Comparison of ENCODE assay signal across 11 cellular contexts in genomic region chr3:124260206-124260915, GRCh38.
A peak's percentile ranks its signal among the peaks of the same experiment; 100 is the strongest.
DNase-seq lines count a peak whose midpoint lies in the region; ATAC-seq, FAIRE-seq and TF ChIP-seq lines count a peak whose summit lies in the region.
"Had no signal": no experiment of that assay in that cellular context is flagged by ENCODE, and none has a peak within 500 bp of the region (broad histone marks: within the 10 kb centered on the region; RNA-seq: fewer than 3 reads in every experiment).

No MANE protein-coding gene starts in this region.

- H3K9me3 Mint-ChIP-seq in activated naive CD4-positive, alpha-beta T cell treated with anti-CD3 and anti-CD28 coated beads, Interleukin-2, amount 50 U/mL, for 72 hours, result no peaks in the 10 kb centered on the region
- H3K9me3 Mint-ChIP-seq: central memory CD8-positive, alpha-beta T cell had no signal

- FAIRE-seq in GM12892 (lab: Jason Lieb, UNC), result no peak
- FAIRE-seq: G401.6 had no signal

- no peak overlapping the region for H3K27ac Mint-ChIP-seq in activated naive CD4-positive, alpha-beta T cell treated with anti-CD3 and anti-CD28 coated beads, Interleukin-2, amount 50 U/mL, for 72 hours

- TF ChIP-seq CTCF in epithelial cell of esophagus (IDR thresholded peaks at IDR 0.05; ENCODE audit: insufficient read depth, low read depth, low read length, missing control alignments), result no peak

- no peak overlapping the region for H3K4me3 ChIP-seq in epithelial cell of esophagus (ENCODE audit: low read length)

- no peaks in the 10 kb centered on the region for H3K36me3 Mint-ChIP-seq in activated naive CD4-positive, alpha-beta T cell treated with anti-CD3 and anti-CD28 coated beads, Interleukin-2, amount 50 U/mL, for 72 hours

- DNase-seq in AG08396 (ENCODE audit: low spot score), result peak; percentile 73
- peak; percentile 97 for DNase-seq in M059J (ENCODE audit: low read depth)
- DNase-seq in epithelial cell of esophagus (ENCODE audit: low read depth), result peak; percentile 70
- peak; percentile 45 for DNase-seq in myocyte (ENCODE audit: low read depth)
- DNase-seq in GM12892 (ENCODE audit: insufficient read length), result no peak
- no peak for DNase-seq in NCI-H1436 treated with DMSO at 0.1 percent for 48 hours (lab: John Stamatoyannopoulos, UW)
- DNase-seq in activated naive CD4-positive, alpha-beta T cell treated with anti-CD3 and anti-CD28 coated beads, Interleukin-2, amount 50 U/mL, for 72 hours (ENCODE audit: low spot score in 2 of 2), result no peak
- no peak for DNase-seq in DMS153 treated with DMSO at 0.1 percent for 48 hours (lab: John Stamatoyannopoulos, UW; ENCODE audit: unreplicated experiment)
- DNase-seq: NCI-H1105 treated with DMSO at 0.1 percent for 48 hours had no signal

- ATAC-seq in activated naive CD4-positive, alpha-beta T cell treated with anti-CD3 and anti-CD28 coated beads, Interleukin-2, amount 50 U/mL, for 72 hours, result no peak

- no peak for TF ChIP-seq POLR2A in GM12892 (IDR thresholded peaks at IDR 0.05; ENCODE audit: low read depth, low read length)

Comparison
In these comparisons a context has a peak if more than half of its experiments do, and no peak if none do; other contexts are left out.
1. DNase-seq: peak in AG08396 (single experiment), M059J (single experiment), epithelial cell of esophagus (single experiment) and myocyte (single experiment); none in GM12892 (single experiment), NCI-H1436 treated with DMSO at 0.1 percent for 48 hours (single experiment), activated naive CD4-positive, alpha-beta T cell treated with anti-CD3 and anti-CD28 coated beads, Interleukin-2, amount 50 U/mL, for 72 hours (0 of 2) and DMS153 treated with DMSO at 0.1 percent for 48 hours (single experiment).